Comparison of ENCODE assay signal across 15 cellular contexts in the genomic region with DNA sequence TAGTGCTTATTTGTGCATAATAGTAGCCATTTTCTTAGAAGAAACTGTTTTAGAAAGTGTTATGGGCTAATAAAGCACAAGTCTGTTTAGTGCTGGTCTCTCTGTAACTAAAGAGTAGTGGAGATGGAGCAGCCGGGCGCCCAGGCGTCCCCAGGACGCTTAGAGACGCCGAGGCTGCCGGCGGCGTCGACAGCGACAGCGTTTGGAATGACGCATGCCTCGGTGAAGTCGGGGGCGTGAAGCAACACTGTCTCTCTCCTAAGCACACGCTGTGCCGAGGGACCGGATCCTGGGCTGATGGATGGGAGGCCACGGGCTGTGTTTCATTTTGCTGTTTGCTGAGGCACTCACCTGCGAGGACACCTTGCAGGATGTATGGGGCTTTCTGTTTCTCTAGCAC.
A peak's percentile ranks its signal among the peaks of the same experiment; 100 is the strongest.
DNase-seq lines count a peak whose midpoint lies in the region; ATAC-seq and TF ChIP-seq lines count a peak whose summit lies in the region.
"Had no signal": no experiment of that assay in that cellular context is flagged by ENCODE, and none has a peak within 500 bp of the region (broad histone marks: within the 10 kb centered on the region; RNA-seq: fewer than 3 reads in every experiment).

No MANE protein-coding gene starts in this region.

- TF ChIP-seq POLR2A in sigmoid colon (IDR thresholded peaks at IDR 0.05) = no peak
- TF ChIP-seq POLR2A in breast epithelium (IDR thresholded peaks at IDR 0.05) = no peak

- DNase-seq in cardiac septum (ENCODE audit: low spot score) = peak; percentile 31
- no peak for DNase-seq in Right ventricle myocardium superior
- DNase-seq in left kidney (ENCODE audit: low read depth, low spot score) = peak; percentile 71
- DNase-seq in sigmoid colon = peak; percentile 33
- no peak for DNase-seq in breast epithelium (ENCODE audit: low spot score in 2 of 2)
- no peak for DNase-seq in activated CD4-positive, CD25-positive, alpha-beta regulatory T cell treated with anti-CD3 and anti-CD28 coated beads, Interleukin-2, amount 50 U/mL, for 72 hours
- DNase-seq: AML-193; CD4-positive, alpha-beta T cell; GOT3; H9 had no signal

- ATAC-seq in Right ventricle myocardium superior (ENCODE audit: poor library complexity) = no peak
- no peak for ATAC-seq in GM21576 (IDR thresholded peaks at IDR 0.05; ENCODE audit: unreplicated experiment)
- ATAC-seq: A549 had no signal

- H3K27me3 ChIP-seq in sigmoid colon (no peaks in the 10 kb centered on the region), breast epithelium (no peaks in the 10 kb centered on the region)

- WGBS in sigmoid colon, 2 donors = 44 to 73% methylated on average over 21 of the region's 21 CpGs

- no peak for TF ChIP-seq CTCF in sigmoid colon (IDR thresholded peaks at IDR 0.05)
- TF ChIP-seq CTCF in breast epithelium (IDR thresholded peaks at IDR 0.05) = no peak

- H3K4me3 ChIP-seq in sigmoid colon (no peak overlapping the region), breast epithelium (no peak overlapping the region)
- H3K4me3 ChIP-seq: A549 had no signal

- no peaks in the 10 kb centered on the region for H3K4me1 ChIP-seq in sigmoid colon
- H3K4me1 ChIP-seq in breast epithelium = no peaks in the 10 kb centered on the region
- H3K4me1 ChIP-seq: A549, Caco-2 had no signal

- intact Hi-C loops in cardiac septum (cut with DNase I) (no loop called here), Right ventricle myocardium superior (cut with DNase I) (no loop called here), sigmoid colon (cut with DNase I) (no loop called here), breast epithelium (cut with DNase I; ENCODE audit: low total_unique reads) (no loop called here)

- no peak for TF ChIP-seq EP300 in sigmoid colon (IDR thresholded peaks at IDR 0.05)

- no peaks in the 10 kb centered on the region for H3K9me3 ChIP-seq in sigmoid colon
- peaks cover 4 to 13% of the 10 kb centered on the region in 2 donors for H3K9me3 ChIP-seq in breast epithelium
- H3K9me3 ChIP-seq: Caco-2 had no signal

- H3K36me3 ChIP-seq in sigmoid colon (no peaks in the 10 kb centered on the region), breast epithelium (no peaks in the 10 kb centered on the region)

- H3K27ac ChIP-seq in sigmoid colon (no peak overlapping the region), breast epithelium (no peak overlapping the region)
- H3K27ac ChIP-seq: 22Rv1, A549, C4-2B had no signal

Comparison
In these comparisons a context has a peak if more than half of its experiments do, and no peak if none do; other contexts are left out.
1. DNase-seq: peak in cardiac septum (single experiment), left kidney (single experiment) and sigmoid colon (single experiment); none in Right ventricle myocardium superior (single experiment), breast epithelium (0 of 2) and activated CD4-positive, CD25-positive, alpha-beta regulatory T cell treated with anti-CD3 and anti-CD28 coated beads, Interleukin-2, amount 50 U/mL, for 72 hours (single experiment).